Comparison of ENCODE assay signal across 1 cellular context in genomic region chr6:167152858-167153257, GRCh38.
TF ChIP-seq lines count a peak whose summit lies in the region.

No MANE protein-coding gene starts in this region.

TF ChIP-seq in GM12878, 131 proteins besides CTCF, POLR2A, EP300 and RAD21 (continued from another document and continues in another):
- TF ChIP-seq ATF2 (IDR thresholded peaks at IDR 0.05; ENCODE audit: low read length) (peak; percentile 38; the same call in 1 of the 2 replicates), MYB (IDR thresholded peaks at IDR 0.05; ENCODE audit: borderline replicate concordance, low read depth, low read length) (no peak), FOXK2 (IDR thresholded peaks at IDR 0.05) (no peak), IRF4 (IDR thresholded peaks at IDR 0.05; ENCODE audit: low read depth, low read length) (peak; percentile 88), ETV6 (conservative IDR thresholded peaks at IDR 0.05 in 1 of 2, IDR thresholded peaks at IDR 0.05 in 1 of 2; ENCODE audit: borderline replicate concordance in 1 of 2, low read depth in 1 of 2) (peak in 1 of 2 experiments; percentile 97; a peak in 2 of 4 replicates), NFXL1 (IDR thresholded peaks at IDR 0.05; ENCODE audit: borderline replicate concordance) (no peak), POU2F2 (IDR thresholded peaks at IDR 0.05; ENCODE audit: borderline replicate concordance, low read depth, low read length) (peak; percentile 76; the same call in 1 of the 3 replicates), SPI1 (IDR thresholded peaks at IDR 0.05; ENCODE audit: borderline replicate concordance, insufficient read depth, low read depth, low read length) (peak; percentile 64; the same call in 1 of the 2 replicates), NR2C1 (IDR thresholded peaks at IDR 0.05) (no peak), STAT3 (IDR thresholded peaks at IDR 0.05; ENCODE audit: low read depth, low read length) (no peak), BCLAF1 (IDR thresholded peaks at IDR 0.05) (no peak), LARP7 (IDR thresholded peaks at IDR 0.05) (no peak), REST (IDR thresholded peaks at IDR 0.05; ENCODE audit: low read depth, low read length) (no peak), TCF12 (IDR thresholded peaks at IDR 0.05; ENCODE audit: low read depth, low read length) (peak; percentile 51; the same call in 1 of the 2 replicates), HDAC2 (IDR thresholded peaks at IDR 0.05) (no peak), MTA2 (IDR thresholded peaks at IDR 0.05; ENCODE audit: low read depth) (peak; percentile 60), ESRRA (IDR thresholded peaks at IDR 0.05; ENCODE audit: low read length) (no peak), RBBP5 (conservative IDR thresholded peaks at IDR 0.05) (no peak), YBX1 (IDR thresholded peaks at IDR 0.05) (no peak), SIN3A (IDR thresholded peaks at IDR 0.05; ENCODE audit: low read depth, low read length) (no peak), BCL11A (IDR thresholded peaks at IDR 0.05; ENCODE audit: low read depth, low read length) (peak; percentile 87), ZBTB11 (CRISPR knock-in tag; IDR thresholded peaks at IDR 0.05) (no peak), SRF (IDR thresholded peaks at IDR 0.05; ENCODE audit: low read depth in 2 of 2, low read length in 2 of 2) (peak; percentile 19 to 88; a peak in 2 of 4 replicates), DPF2 (IDR thresholded peaks at IDR 0.05) (no peak), JUND (IDR thresholded peaks at IDR 0.05; ENCODE audit: low read depth, low read length) (no peak), SKIL (IDR thresholded peaks at IDR 0.05; ENCODE audit: low read depth, poor library complexity, severe bottlenecking) (peak; percentile 69), ZBED1 (IDR thresholded peaks at IDR 0.05; ENCODE audit: borderline replicate concordance) (peak; percentile 59; the same call in 1 of the 2 replicates), TCF3 (IDR thresholded peaks at IDR 0.05; ENCODE audit: borderline replicate concordance, insufficient read depth, low read depth, low read length) (0 out of 2 replicates have a peak, but pooled peaks have one; percentile 32), SMAD1 (IDR thresholded peaks at IDR 0.05; ENCODE audit: low read depth, partially characterized antibody) (peak; percentile 22), ZBTB40 (IDR thresholded peaks at IDR 0.05; ENCODE audit: borderline replicate concordance) (no peak), NBN (IDR thresholded peaks at IDR 0.05) (no peak), JUNB (IDR thresholded peaks at IDR 0.05) (peak; percentile 91), CREB1 (IDR thresholded peaks at IDR 0.05; ENCODE audit: low read depth) (no peak), ZZZ3 (IDR thresholded peaks at IDR 0.05; ENCODE audit: control insufficient read depth, insufficient read length, low read depth) (no peak)
- TF ChIP-seq, protein P1, sequence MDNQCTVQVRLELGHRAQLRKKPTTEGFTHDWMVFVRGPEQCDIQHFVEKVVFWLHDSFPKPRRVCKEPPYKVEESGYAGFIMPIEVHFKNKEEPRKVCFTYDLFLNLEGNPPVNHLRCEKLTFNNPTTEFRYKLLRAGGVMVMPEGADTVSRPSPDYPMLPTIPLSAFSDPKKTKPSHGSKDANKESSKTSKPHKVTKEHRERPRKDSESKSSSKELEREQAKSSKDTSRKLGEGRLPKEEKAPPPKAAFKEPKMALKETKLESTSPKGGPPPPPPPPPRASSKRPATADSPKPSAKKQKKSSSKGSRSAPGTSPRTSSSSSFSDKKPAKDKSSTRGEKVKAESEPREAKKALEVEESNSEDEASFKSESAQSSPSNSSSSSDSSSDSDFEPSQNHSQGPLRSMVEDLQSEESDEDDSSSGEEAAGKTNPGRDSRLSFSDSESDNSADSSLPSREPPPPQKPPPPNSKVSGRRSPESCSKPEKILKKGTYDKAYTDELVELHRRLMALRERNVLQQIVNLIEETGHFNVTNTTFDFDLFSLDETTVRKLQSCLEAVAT (IDR thresholded peaks at IDR 0.05), result peak; percentile 46; the same call in 1 of the 2 replicates
- TF ChIP-seq, protein P2, sequence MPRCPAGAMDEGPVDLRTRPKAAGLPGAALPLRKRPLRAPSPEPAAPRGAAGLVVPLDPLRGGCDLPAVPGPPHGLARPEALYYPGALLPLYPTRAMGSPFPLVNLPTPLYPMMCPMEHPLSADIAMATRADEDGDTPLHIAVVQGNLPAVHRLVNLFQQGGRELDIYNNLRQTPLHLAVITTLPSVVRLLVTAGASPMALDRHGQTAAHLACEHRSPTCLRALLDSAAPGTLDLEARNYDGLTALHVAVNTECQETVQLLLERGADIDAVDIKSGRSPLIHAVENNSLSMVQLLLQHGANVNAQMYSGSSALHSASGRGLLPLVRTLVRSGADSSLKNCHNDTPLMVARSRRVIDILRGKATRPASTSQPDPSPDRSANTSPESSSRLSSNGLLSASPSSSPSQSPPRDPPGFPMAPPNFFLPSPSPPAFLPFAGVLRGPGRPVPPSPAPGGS (IDR thresholded peaks at IDR 0.05; ENCODE audit: borderline replicate concordance, insufficient read depth, low read depth, low read length, poor library complexity, severe bottlenecking), result peak; percentile 74
- TF ChIP-seq, protein P3, sequence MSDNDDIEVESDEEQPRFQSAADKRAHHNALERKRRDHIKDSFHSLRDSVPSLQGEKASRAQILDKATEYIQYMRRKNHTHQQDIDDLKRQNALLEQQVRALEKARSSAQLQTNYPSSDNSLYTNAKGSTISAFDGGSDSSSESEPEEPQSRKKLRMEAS (IDR thresholded peaks at IDR 0.05; ENCODE audit: low read depth, low read length), result no peak
